In genomic region chr16:11038305-11038704, GRCh38 we compare ENCODE assay signal across 22 cellular contexts.
DNase-seq lines count a peak whose midpoint lies in the region; ATAC-seq and TF ChIP-seq lines count a peak whose summit lies in the region.
"Had no signal": no experiment of that assay in that cellular context is flagged by ENCODE, and none has a peak within 500 bp of the region (broad histone marks: within the 10 kb centered on the region; RNA-seq: fewer than 3 reads in every experiment).

No MANE protein-coding gene starts in this region.

- H3K27me3 ChIP-seq in foreskin keratinocyte: no peaks in the 10 kb centered on the region

- H3K4me3 Mint-ChIP-seq in nephron: no peak overlapping the region
- H3K4me3 Mint-ChIP-seq: CD8-positive, alpha-beta T cell; GM23338 had no signal

- no peak for ATAC-seq in foreskin keratinocyte
- ATAC-seq in GM19463 (IDR thresholded peaks at IDR 0.05; ENCODE audit: unreplicated experiment): no peak
- ATAC-seq in HG02610 (IDR thresholded peaks at IDR 0.05; ENCODE audit: unreplicated experiment): no peak
- ATAC-seq: CD8-positive, alpha-beta T cell; GM23338 had no signal

- peak; percentile 10 for DNase-seq in activated CD8-positive, alpha-beta memory T cell treated with anti-CD3 and anti-CD28 coated beads, Interleukin-2, amount 50 U/mL, for 48 hours
- no peak for DNase-seq in activated CD8-positive, alpha-beta memory T cell treated with anti-CD3 and anti-CD28 coated beads, Interleukin-2, amount 50 U/mL, for 4 hours
- no peak for DNase-seq in foreskin keratinocyte
- DNase-seq in NCI-H510A treated with DMSO at 0.1 percent for 48 hours (lab: John Stamatoyannopoulos, UW): no peak
- DNase-seq: AML-193; C1 segment of cervical spinal cord; CD8-positive, alpha-beta T cell; KG1; NCI-H1105; NCI-H146; NCI-H2029; NCI-H2171; NCI-H345; NCI-H524 treated with DMSO at 0.1 percent for 48 hours; NCI-H82; OCI-M1; SHP77 had no signal

- H3K9me3 Mint-ChIP-seq in nephron: no peaks in the 10 kb centered on the region
- H3K9me3 Mint-ChIP-seq: CD8-positive, alpha-beta T cell; GM23338 had no signal

- H3K4me1 Mint-ChIP-seq in nephron: peaks cover 36% of the 10 kb centered on the region
- H3K4me1 Mint-ChIP-seq: GM23338 had no signal

- peak overlapping the region; percentile 32 to 90 (median 85) for H3K27ac Mint-ChIP-seq in nephron
- H3K27ac Mint-ChIP-seq: CD8-positive, alpha-beta T cell; GM23338 had no signal

- H3K36me3 Mint-ChIP-seq in nephron (ENCODE audit: low read depth): peaks cover 76% of the 10 kb centered on the region

- TF ChIP-seq CTCF in foreskin keratinocyte (conservative IDR thresholded peaks at IDR 0.05): no peak
- no peak for TF ChIP-seq CTCF in nephron (IDR thresholded peaks at IDR 0.05; ENCODE audit: unreplicated experiment in 3 of 3)

- H3K27ac ChIP-seq in foreskin keratinocyte: peak overlapping the region; percentile 61

- peaks cover 27% of the 10 kb centered on the region for H3K4me1 ChIP-seq in foreskin keratinocyte
- H3K4me1 ChIP-seq: HAP-1 had no signal

- peaks cover 4% of the 10 kb centered on the region for H3K27me3 Mint-ChIP-seq in nephron (ENCODE audit: low read depth)
